ENCODE assay signal across 1 cellular context in genomic region chr17:29627951-29628350, GRCh38.
TF ChIP-seq lines count a peak whose summit lies in the region.

No MANE protein-coding gene starts in this region.

TF ChIP-seq in GM12878, 131 proteins besides CTCF, POLR2A, EP300 and RAD21:
- TF ChIP-seq GABPA (IDR thresholded peaks at IDR 0.05; ENCODE audit: low read depth) (no peak), POLR2AphosphoS5 (IDR thresholded peaks at IDR 0.05; ENCODE audit: low read length) (0 out of 2 replicates have a peak, but pooled peaks have one; percentile 1)
